16 cellular contexts compared by ENCODE assay signal in the genomic region with DNA sequence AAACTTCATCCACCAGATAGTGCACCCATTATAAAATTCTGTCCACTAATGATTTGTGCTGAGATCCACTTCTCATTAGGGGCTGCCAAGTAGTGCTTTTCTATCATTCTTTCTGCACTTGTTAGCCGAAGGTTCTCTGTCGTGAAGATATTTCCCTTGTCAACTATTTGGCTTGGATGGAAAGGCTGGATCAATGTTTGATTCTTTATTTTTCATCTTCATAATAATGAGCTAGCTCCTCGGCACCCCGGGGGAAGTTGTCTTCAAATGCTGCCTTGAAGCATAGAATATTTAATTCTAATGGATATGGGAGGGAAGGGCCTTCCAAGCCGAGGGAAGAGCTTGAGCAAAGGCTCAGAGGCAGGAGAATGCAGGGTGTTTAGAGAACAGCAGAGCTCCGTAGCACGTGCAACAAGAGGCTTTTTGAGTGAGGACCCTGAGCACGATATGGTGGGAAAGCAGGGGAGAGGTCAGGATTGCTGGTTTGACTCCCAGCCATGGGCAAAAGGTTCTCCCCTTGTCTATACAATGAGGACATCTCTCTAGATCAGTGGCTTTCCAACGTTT.
"Had no signal": no experiment of that assay in that cellular context is flagged by ENCODE, and none has a peak within 500 bp of the region (broad histone marks: within the 10 kb centered on the region; RNA-seq: fewer than 3 reads in every experiment).

No MANE protein-coding gene starts in this region.

- DNase-seq: activated CD4-positive, alpha-beta T cell treated with anti-CD3 and anti-CD28 coated beads for 4 hours; activated CD8-positive, alpha-beta T cell treated with anti-CD3 and anti-CD28 coated beads, Interleukin-2, amount 10 ng/mL, durations not matched to agents 7 days and 5 days; activated naive CD4-positive, alpha-beta T cell treated with anti-CD3 and anti-CD28 coated beads, Interleukin-2, amount 50 U/mL, for 16 hours; brain microvascular endothelial cell; erythroblast; hypothalamus; mammary epithelial cell; retina; stimulated activated CD4-positive, alpha-beta T cell treated with anti-CD3 and anti-CD28 coated beads, Interleukin-12 subunit alpha, Interleukin-12 subunit beta, amount 100 ng/mL, for 4 hours; stimulated activated CD4-positive, alpha-beta T cell treated with anti-CD3 and anti-CD28 coated beads, Interleukin-1b, Interleukin-23, amount 100 ng/mL, for 48 hours; trophoblast cell; WERI-Rb-1 had no signal

- H3K4me3 Mint-ChIP-seq: activated CD8-positive, alpha-beta T cell treated with anti-CD3 and anti-CD28 coated beads, Interleukin-2, amount 10 ng/mL, durations not matched to agents 7 days and 5 days; central memory CD8-positive, alpha-beta T cell; stimulated activated naive CD8-positive, alpha-beta T cell treated with anti-CD3 and anti-CD28 coated beads, Interleukin-15, Interleukin-2, amounts not matched to agents 100 ng/mL and 50 ng/mL, for 24 hours had no signal

- H3K27me3 Mint-ChIP-seq: central memory CD8-positive, alpha-beta T cell; stimulated activated naive CD8-positive, alpha-beta T cell treated with anti-CD3 and anti-CD28 coated beads, Interleukin-15, Interleukin-2, amounts not matched to agents 100 ng/mL and 50 ng/mL, for 24 hours had no signal

- H3K9me3 Mint-ChIP-seq: activated T-helper 2 cell treated with anti-CD3 and anti-CD28 coated beads, Interferon-gamma antibody, Interleukin-2, Interleukin-4, amounts not matched to agents 10 μg/mL and 5 μg/mL and 100 μg/mL, durations not matched to agents 14 hours and 24 hours and 36 hours; central memory CD8-positive, alpha-beta T cell; stimulated activated naive CD8-positive, alpha-beta T cell treated with anti-CD3 and anti-CD28 coated beads, Interleukin-15, Interleukin-2, amounts not matched to agents 100 ng/mL and 50 ng/mL, for 24 hours had no signal

- ATAC-seq: left lung had no signal

- H3K27ac Mint-ChIP-seq: activated CD8-positive, alpha-beta T cell treated with anti-CD3 and anti-CD28 coated beads, Interleukin-2, amount 10 ng/mL, durations not matched to agents 7 days and 5 days; activated T-helper 2 cell treated with anti-CD3 and anti-CD28 coated beads, Interferon-gamma antibody, Interleukin-2, Interleukin-4, amounts not matched to agents 10 μg/mL and 5 μg/mL and 100 μg/mL, durations not matched to agents 14 hours and 24 hours and 36 hours; stimulated activated naive CD8-positive, alpha-beta T cell treated with anti-CD3 and anti-CD28 coated beads, Interleukin-15, Interleukin-2, amounts not matched to agents 100 ng/mL and 50 ng/mL, for 24 hours had no signal
